Comparison of ENCODE assay signal across 28 cellular contexts in the genomic region with DNA sequence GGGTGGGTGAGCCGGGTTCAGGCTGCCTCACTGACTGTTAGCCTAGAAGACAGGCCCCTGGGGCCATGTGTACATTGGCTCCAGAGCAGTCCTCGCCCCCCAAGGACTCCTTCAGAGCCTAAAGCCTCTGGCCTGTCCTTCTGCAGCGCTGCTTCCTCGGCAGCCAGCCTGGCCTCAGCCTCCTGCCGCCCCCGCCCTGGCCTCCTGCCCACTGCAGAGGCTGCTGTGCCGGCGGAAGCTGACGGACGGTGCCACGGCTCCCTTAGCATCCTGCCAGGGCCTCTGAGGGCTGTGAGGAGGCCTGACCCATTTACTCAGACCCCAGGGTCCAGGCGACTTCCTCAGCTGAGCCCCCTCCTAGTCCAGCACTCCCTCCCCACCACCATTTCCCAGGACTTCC. TPM values are rescaled to one million over a fixed set of nuclear protein-coding genes. Genes with fewer than 3 reads are reported as not detected.
DNase-seq lines count a peak whose midpoint lies in the region; ATAC-seq and TF ChIP-seq lines count a peak whose summit lies in the region.
"Had no signal": no experiment of that assay in that cellular context is flagged by ENCODE, and none has a peak within 500 bp of the region (broad histone marks: within the 10 kb centered on the region; RNA-seq: fewer than 3 reads in every experiment).

No MANE protein-coding gene starts in this region.

- BruUV-seq in HCT116 (replicated peaks; lab: Mats Ljungman, UMichigan): no TSS peak

- H3K27me3 ChIP-seq in HCT116 (ENCODE audit: insufficient read depth, low read length) (peaks cover 33% of the 10 kb centered on the region), mesenchymal stem cell (ENCODE audit: control insufficient read depth in 1 of 2, insufficient read depth in 1 of 2, low read length in 2 of 2) (peaks cover 42 to 66% of the 10 kb centered on the region in 2 experiments)
- H3K27me3 ChIP-seq: hepatocyte, ovary, uterus had no signal

- H4K20me1 ChIP-seq in HCT116 (ENCODE audit: insufficient read depth): no peaks in the 10 kb centered on the region

- TF ChIP-seq POLR2A in HCT116 (IDR thresholded peaks at IDR 0.05; ENCODE audit: borderline replicate concordance, extremely low read depth, insufficient read depth, insufficient read length): no peak

- no peak for TF ChIP-seq CTCF in HCT116 (IDR thresholded peaks at IDR 0.05 in 2 of 3, conservative IDR thresholded peaks at IDR 0.05 in 1 of 3; ENCODE audit: borderline replicate concordance in 1 of 3, insufficient read depth in 1 of 3, low read depth in 2 of 3, low read length in 2 of 3)

- CTCF ChIA-PET in HCT116 (lab: Charles Lee): no interaction called here

- H3K4me2 ChIP-seq in HCT116 (ENCODE audit: low read length): peak overlapping the region; percentile 3; the same call in 1 of the 2 replicates
- no peak overlapping the region for H3K4me2 ChIP-seq in mesenchymal stem cell (ENCODE audit: low read length, poor library complexity, severe bottlenecking)
- H3K4me2 ChIP-seq: GM23338, hepatocyte had no signal

- H2AK5ac ChIP-seq in mesenchymal stem cell (ENCODE audit: low read length, severe bottlenecking): no peak overlapping the region

- H3K9me3 ChIP-seq in HCT116 (ENCODE audit: control insufficient read depth in 1 of 2, insufficient read depth in 1 of 2, low read depth in 1 of 2, low read length in 2 of 2): no peaks in the 10 kb centered on the region
- H3K9me3 ChIP-seq in mesenchymal stem cell (ENCODE audit: control insufficient read depth, low read length): no peaks in the 10 kb centered on the region
- H3K9me3 ChIP-seq: body of pancreas, left lung, ovary, suprapubic skin, uterus had no signal

- H4K8ac ChIP-seq in mesenchymal stem cell (ENCODE audit: low read length): no peak overlapping the region

- H3K9ac ChIP-seq in HCT116 (ENCODE audit: low read length): no peak overlapping the region
- H3K9ac ChIP-seq in mesenchymal stem cell (ENCODE audit: low read length): no peak overlapping the region

- 69% methylated on average over 12 of the region's 12 CpGs for WGBS in mesenchymal stem cell

- intact Hi-C loops in HCT116 (cut with micrococcal nuclease): no loop called here

- H2AFZ ChIP-seq in HCT116 (ENCODE audit: low read depth, low read length, poor library complexity, severe bottlenecking) (no peak overlapping the region), mesenchymal stem cell (ENCODE audit: low read depth, low read length) (no peak overlapping the region)
- H2AFZ ChIP-seq: GM23338, hepatocyte had no signal

- POLR2A ChIA-PET in HCT116 (lab: Charles Lee): no interaction called here

- peak; percentile 39 for DNase-seq in AG20443 (ENCODE audit: low spot score)
- DNase-seq in HCT116 (ENCODE audit: low read depth, low spot score): no peak
- DNase-seq in mesenchymal stem cell: no peak
- DNase-seq in SIG-M5 (lab: John Stamatoyannopoulos, UW): no peak
- DNase-seq in activated CD4-positive, CD25-positive, alpha-beta regulatory T cell (lab: John Stamatoyannopoulos, UW): no peak
- no peak for DNase-seq in NCI-H1930 (lab: John Stamatoyannopoulos, UW)
- DNase-seq: activated CD8-positive, alpha-beta T cell treated with anti-CD3 and anti-CD28 coated beads for 36 hours; activated naive CD8-positive, alpha-beta T cell treated with anti-CD3 and anti-CD28 coated beads for 36 hours; body of pancreas; effector memory CD8-positive, alpha-beta T cell; immature natural killer cell; KG1; left lung; naive thymus-derived CD8-positive, alpha-beta T cell; NCI-H146; NCI-H2171; NCI-H526 treated with DMSO at 0.1 percent for 48 hours; ovary; stimulated activated CD4-positive, alpha-beta T cell treated with anti-CD3 and anti-CD28 coated beads, Interleukin-4, amount 100 ng/mL, for 1 hour; stimulated activated naive B cell treated with anti-CD40 and anti-IgM and Interleukin-4, amounts not matched to agents 10 μg/mL and 1 μg/mL and 100 μg/mL, for 72 hours; SW 1271; T1000; uterus had no signal

- peak overlapping the region; percentile 26 for H2BK15ac ChIP-seq in mesenchymal stem cell (ENCODE audit: low read depth, poor library complexity, severe bottlenecking)

- ATAC-seq in HCT116 (no peak), GM18870 (IDR thresholded peaks at IDR 0.05; ENCODE audit: unreplicated experiment) (no peak)
- ATAC-seq: activated CD8-positive, alpha-beta T cell treated with anti-CD3 and anti-CD28 coated beads for 36 hours; body of pancreas; effector memory CD8-positive, alpha-beta T cell; GM23338; left lung; naive thymus-derived CD8-positive, alpha-beta T cell; stimulated activated naive B cell treated with anti-CD40 and anti-IgM and Interleukin-4, amounts not matched to agents 10 μg/mL and 1 μg/mL and 100 μg/mL, for 72 hours had no signal

- H3K4me1 ChIP-seq in HCT116 (ENCODE audit: control insufficient read depth in 1 of 2, insufficient read depth in 2 of 2, low read length in 2 of 2) (peaks cover 2 to 5% of the 10 kb centered on the region in 2 experiments; a peak in 1 of 4 replicates), mesenchymal stem cell (ENCODE audit: control insufficient read depth, insufficient read depth, low read depth, low read length) (peaks cover 5% of the 10 kb centered on the region)

- H2BK5ac ChIP-seq in mesenchymal stem cell (ENCODE audit: low read depth, low read length, poor library complexity, severe bottlenecking): no peak overlapping the region

- RAD21 ChIA-PET in HCT116 (lab: Charles Lee; ENCODE audit: low non-redundant PET in 1 of 2, low total read pairs in 2 of 2, uncharacterized antibody in 2 of 2, unreplicated experiment in 2 of 2): no interaction called here

- no peaks in the 10 kb centered on the region for H3K36me3 ChIP-seq in HCT116 (ENCODE audit: control insufficient read depth in 1 of 2, insufficient read depth in 2 of 2, low read length in 2 of 2)
- no peaks in the 10 kb centered on the region for H3K36me3 ChIP-seq in mesenchymal stem cell (ENCODE audit: control insufficient read depth in 1 of 2, insufficient read depth in 2 of 2, low read depth in 1 of 2, low read length in 2 of 2)
- H3K36me3 ChIP-seq: left lung, ovary, suprapubic skin, uterus had no signal

- no peaks in the 10 kb centered on the region for H3K9me2 ChIP-seq in HCT116 (ENCODE audit: insufficient read depth)

- H2BK120ac ChIP-seq in mesenchymal stem cell (ENCODE audit: low read depth, low read length): no peak overlapping the region

- H3K4me3 ChIP-seq in HCT116 (replicated peaks in 1 of 2; ENCODE audit: low read depth in 1 of 2, low read length in 2 of 2): no peak overlapping the region
- no peak overlapping the region for H3K4me3 ChIP-seq in mesenchymal stem cell (ENCODE audit: insufficient read depth in 1 of 2, low read depth in 1 of 2, low read length in 2 of 2)
- H3K4me3 ChIP-seq: body of pancreas, GM23338, hepatocyte, left lung, ovary, suprapubic skin, uterus had no signal

- H3K79me1 ChIP-seq in mesenchymal stem cell (replicated peaks; ENCODE audit: low read length, poor library complexity, severe bottlenecking): no peaks in the 10 kb centered on the region

- no peak overlapping the region for H2BK12ac ChIP-seq in mesenchymal stem cell (ENCODE audit: low read length in 2 of 2)

- no peak overlapping the region for H3K27ac ChIP-seq in HCT116 (ENCODE audit: low read depth, low read length)
- peak overlapping the region; percentile 55 for H3K27ac ChIP-seq in angular gyrus (ENCODE audit: low read depth, low read length)
- H3K27ac ChIP-seq in mesenchymal stem cell (ENCODE audit: low read length, poor library complexity, severe bottlenecking): no peak overlapping the region
- H3K27ac ChIP-seq: body of pancreas, hepatocyte, left lung, ovary, suprapubic skin, uterus had no signal

- H3K4ac ChIP-seq in mesenchymal stem cell (ENCODE audit: low read depth in 1 of 2, low read length in 2 of 2): no peak overlapping the region

- no peak overlapping the region for H3K18ac ChIP-seq in mesenchymal stem cell (ENCODE audit: low read depth in 1 of 2, low read length in 2 of 2)

- no peak for TF ChIP-seq RAD21 in HCT116 (IDR thresholded peaks at IDR 0.05; ENCODE audit: low read depth)

- no peak overlapping the region for H3K23ac ChIP-seq in mesenchymal stem cell (ENCODE audit: low read length in 2 of 2)

- H3K14ac ChIP-seq in mesenchymal stem cell (ENCODE audit: low read length in 2 of 2): no peak overlapping the region

- H3K79me2 ChIP-seq in HCT116 (ENCODE audit: insufficient read depth, low read length): no peaks in the 10 kb centered on the region
- H3K79me2 ChIP-seq: hepatocyte had no signal

- H4K91ac ChIP-seq in mesenchymal stem cell (ENCODE audit: low read length): no peak overlapping the region

TF ChIP-seq in HCT116, 20 proteins besides CTCF, POLR2A, EP300 and RAD21:
- TF ChIP-seq ELF1 (IDR thresholded peaks at IDR 0.05; ENCODE audit: borderline replicate concordance, low read depth) (no peak), EGR1 (IDR thresholded peaks at IDR 0.05; ENCODE audit: low read depth) (peak; percentile 47; the same call in 1 of the 2 replicates), SIN3A (IDR thresholded peaks at IDR 0.05; ENCODE audit: low read depth) (no peak)

RNA-seq across cellular contexts. Expression of gene SRRM3, which starts 4.9 kb away (rescaled TPM):
- total RNA-seq in HCT116 (2021; ENCODE audit: unreplicated experiment): 12.7 TPM
- 13.4 and 14.7 TPM in 2 replicates for polyA plus RNA-seq in HCT116 (2012)
- polyA plus RNA-seq in mesenchymal stem cell (2013, experiment 1 of 2): 4.0 TPM
- 4.1 TPM for polyA plus RNA-seq in mesenchymal stem cell (2013, experiment 2 of 2)
- total RNA-seq: activated CD8-positive, alpha-beta T cell treated with anti-CD3 and anti-CD28 coated beads for 36 hours; activated naive CD8-positive, alpha-beta T cell treated with anti-CD3 and anti-CD28 coated beads for 36 hours; naive thymus-derived CD8-positive, alpha-beta T cell had no signal
- polyA plus RNA-seq: immature natural killer cell; naive thymus-derived CD8-positive, alpha-beta T cell had no signal
